Comparison of ENCODE assay signal across 1 cellular context in the genomic region with DNA sequence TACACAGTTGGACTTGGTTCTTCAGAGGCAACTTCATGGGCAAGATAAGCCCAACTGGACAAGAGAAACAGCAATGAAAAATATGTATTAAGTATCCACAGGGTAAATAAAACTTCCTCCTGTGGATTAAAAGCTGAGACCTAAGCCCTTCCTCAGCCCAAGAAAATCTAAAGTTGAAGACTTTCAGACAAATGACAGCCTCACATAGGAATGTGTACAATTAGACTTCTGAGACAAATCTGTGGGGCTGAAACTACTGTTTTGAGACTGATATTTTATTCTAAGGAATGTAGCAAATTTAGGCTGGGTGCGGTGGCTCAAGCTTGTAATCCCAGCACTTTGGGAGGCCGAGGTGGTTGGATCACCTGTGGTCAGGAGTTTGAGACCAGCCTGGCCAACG.
TF ChIP-seq lines count a peak whose summit lies in the region.

No MANE protein-coding gene starts in this region.

TF ChIP-seq in IMR-90, 13 proteins besides CTCF, POLR2A, EP300 and RAD21 (continued from another document):
- TF ChIP-seq CHD1 (IDR thresholded peaks at IDR 0.05; ENCODE audit: low read depth, low read length) = no peak
- TF ChIP-seq SMC3 (IDR thresholded peaks at IDR 0.05; ENCODE audit: low read depth, low read length) = no peak
- TF ChIP-seq FOS (IDR thresholded peaks at IDR 0.05; ENCODE audit: low read depth, low read length) = no peak
